ENCODE assay signal across 25 cellular contexts in the genomic region with DNA sequence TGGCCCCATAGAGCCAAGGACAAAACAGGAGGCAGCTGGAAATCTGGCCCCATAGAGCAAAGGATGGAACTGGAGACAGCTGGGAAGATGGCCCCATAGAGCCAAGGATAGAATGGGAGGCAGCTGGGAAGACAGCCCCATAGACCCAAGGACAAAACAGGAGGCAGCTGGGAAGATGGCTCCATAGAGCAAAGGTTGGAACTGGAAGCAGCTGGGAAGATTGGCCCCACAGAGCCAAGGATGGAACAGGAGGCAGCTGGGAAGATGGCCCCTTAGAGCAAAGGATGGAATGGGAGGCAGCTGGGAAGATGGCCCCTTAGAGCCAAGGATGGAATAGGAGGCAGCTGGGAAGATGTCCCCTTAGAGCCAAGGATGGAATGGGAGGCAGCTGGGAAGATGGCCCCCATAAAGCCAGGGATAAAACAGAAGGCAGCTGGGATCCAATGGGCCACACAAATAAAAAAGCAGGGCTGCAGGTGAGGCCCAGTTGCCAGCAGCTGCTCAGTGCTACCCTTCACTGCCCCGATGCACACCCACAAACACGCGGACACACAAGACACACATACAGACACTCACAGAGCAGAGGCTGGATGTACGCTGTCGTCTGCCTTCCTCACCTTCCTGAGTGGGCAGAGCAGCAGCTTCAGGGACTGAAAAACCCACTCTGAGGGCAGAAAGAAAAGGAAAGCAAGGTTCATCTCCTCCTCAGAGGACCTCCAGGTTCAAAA.
"Had no signal": no experiment of that assay in that cellular context is flagged by ENCODE, and none has a peak within 500 bp of the region (broad histone marks: within the 10 kb centered on the region; RNA-seq: fewer than 3 reads in every experiment).

No MANE protein-coding gene starts in this region.

- H3K36me3 Mint-ChIP-seq: activated naive CD4-positive, alpha-beta T cell treated with anti-CD3 and anti-CD28 coated beads, Interleukin-2, amount 50 U/mL, for 72 hours; natural killer cell treated with Interleukin-12 subunit alpha and Interleukin-12 subunit beta and Interleukin-15 and Interleukin-18, amount 100 ng/mL, for 72 hours; stimulated activated naive B cell treated with anti-CD40 and anti-IgM and Interleukin-4, amounts not matched to agents 10 μg/mL and 1 μg/mL and 100 μg/mL, for 72 hours had no signal

- H3K4me1 Mint-ChIP-seq: activated B cell treated with CpG ODN at 0.5 μM for 24 hours; stimulated activated naive B cell treated with anti-CD40 and anti-IgM and Interleukin-4, amounts not matched to agents 10 μg/mL and 1 μg/mL and 100 μg/mL, for 72 hours had no signal

- H3K9me3 ChIP-seq: heart right ventricle, left lung, lower lobe of right lung, psoas muscle, stomach, thyroid gland, upper lobe of left lung had no signal

- H3K4me1 ChIP-seq: left lung, lower lobe of right lung, stomach, thyroid gland, upper lobe of left lung had no signal

- ATAC-seq: activated naive CD4-positive, alpha-beta T cell treated with anti-CD3 and anti-CD28 coated beads, Interleukin-2, amount 50 U/mL, for 72 hours; activated T-cell treated with anti-CD3 and anti-CD28 coated beads, Interleukin-2, amount 50 U/mL, for 72 hours; heart right ventricle; left lung; lower lobe of right lung; natural killer cell treated with Interleukin-12 subunit alpha and Interleukin-12 subunit beta and Interleukin-15 and Interleukin-18, amount 100 ng/mL, for 72 hours; psoas muscle; stimulated activated naive B cell treated with anti-CD40 and anti-IgM and Interleukin-4, amounts not matched to agents 10 μg/mL and 1 μg/mL and 100 μg/mL, for 72 hours had no signal

- H3K9ac ChIP-seq: parathyroid adenoma had no signal

- H3K4me3 Mint-ChIP-seq: activated B cell treated with CpG ODN at 0.5 μM for 24 hours; activated T-cell treated with anti-CD3 and anti-CD28 coated beads, Interleukin-2, amount 50 U/mL, for 72 hours; natural killer cell treated with Interleukin-12 subunit alpha and Interleukin-12 subunit beta and Interleukin-15 and Interleukin-18, amount 100 ng/mL, for 72 hours; stimulated activated naive B cell treated with anti-CD40 and anti-IgM and Interleukin-4, amounts not matched to agents 10 μg/mL and 1 μg/mL and 100 μg/mL, for 72 hours; T-helper 2 cell treated with Interferon-gamma antibody and Interleukin-4, amounts not matched to agents 5 μg/mL and 100 μg/mL, for 36 hours had no signal

- H3K4me2 ChIP-seq: smooth muscle cell had no signal

- H3K27ac ChIP-seq: cardiac muscle cell, heart right ventricle, left lung, lower lobe of right lung, parathyroid adenoma, psoas muscle, stomach, thyroid gland, upper lobe of left lung had no signal

- H3K9me3 Mint-ChIP-seq: activated T-cell treated with anti-CD3 and anti-CD28 coated beads, Interleukin-2, amount 50 U/mL, for 72 hours; T-helper 2 cell treated with Interferon-gamma antibody and Interleukin-4, amounts not matched to agents 5 μg/mL and 100 μg/mL, for 36 hours had no signal

- H3K36me3 ChIP-seq: cardiac muscle cell, heart right ventricle, left lung, lower lobe of right lung, stomach, thyroid gland, upper lobe of left lung had no signal

- DNase-seq: activated B cell treated with CpG ODN at 0.5 μM for 24 hours; activated naive CD4-positive, alpha-beta T cell; activated T-cell treated with anti-CD3 and anti-CD28 coated beads for 4 hours; activated T-cell treated with anti-CD3 and anti-CD28 coated beads, Interleukin-2, amount 50 U/mL, for 72 hours; anterior cingulate cortex; cerebellar nuclear complex; cortex of kidney; heart right ventricle; left lung; lower lobe of right lung; mesenchymal stem cell; nucleus accumbens; psoas muscle; stimulated activated CD4-positive, alpha-beta T cell treated with anti-CD3 and anti-CD28 coated beads, Interleukin-15, amount 100 ng/mL, for 24 hours; stimulated activated naive B cell treated with anti-CD40 and anti-IgM and Interleukin-4, amounts not matched to agents 10 μg/mL and 1 μg/mL and 100 μg/mL, for 72 hours; stomach; T-helper 1 cell; thyroid gland; upper lobe of left lung had no signal

- H3K27me3 ChIP-seq: cardiac muscle cell, heart right ventricle, left lung, thyroid gland, upper lobe of left lung had no signal

- H3K4me3 ChIP-seq: cardiac muscle cell, heart right ventricle, left lung, lower lobe of right lung, psoas muscle, smooth muscle cell, stomach, thyroid gland, upper lobe of left lung had no signal

- H3K27ac Mint-ChIP-seq: activated B cell treated with CpG ODN at 0.5 μM for 24 hours; natural killer cell treated with Interleukin-12 subunit alpha and Interleukin-12 subunit beta and Interleukin-15 and Interleukin-18, amount 100 ng/mL, for 72 hours; stimulated activated naive B cell treated with anti-CD40 and anti-IgM and Interleukin-4, amounts not matched to agents 10 μg/mL and 1 μg/mL and 100 μg/mL, for 72 hours; T-helper 2 cell treated with Interferon-gamma antibody and Interleukin-4, amounts not matched to agents 5 μg/mL and 100 μg/mL, for 36 hours had no signal
